In genomic region chr11:70272009-70272408, GRCh38 we compare ENCODE assay signal across 8 cellular contexts. TPM values are rescaled to one million over a fixed set of nuclear protein-coding genes. Genes with fewer than 3 reads are reported as not detected.
DNase-seq lines count a peak whose midpoint lies in the region; ATAC-seq, FAIRE-seq and TF ChIP-seq lines count a peak whose summit lies in the region.

No MANE protein-coding gene starts in this region.

- H3K4me3 Mint-ChIP-seq in HFFc6 (peak overlapping the region; percentile 95), astrocyte (ENCODE audit: unreplicated experiment) (peak overlapping the region; percentile 81), mesothelial cell of epicardium (peak overlapping the region; percentile 61)

- no peak for ATAC-seq in HG03196 (IDR thresholded peaks at IDR 0.05; ENCODE audit: unreplicated experiment)

- H3K36me3 ChIP-seq in astrocyte (ENCODE audit: insufficient read depth, low read length) (peaks cover 11% of the 10 kb centered on the region), tibial nerve (peaks cover 0 to 33% (median 0%) of the 10 kb centered on the region in 3 donors)

- H3K27ac Mint-ChIP-seq in HFFc6 (no peak overlapping the region), astrocyte (ENCODE audit: unreplicated experiment) (no peak overlapping the region), mesothelial cell of epicardium (peak overlapping the region; percentile 67)

- peaks cover 49% of the 10 kb centered on the region for H4K20me1 ChIP-seq in astrocyte (ENCODE audit: insufficient read depth, low read length)

- CTCF ChIA-PET in AG04449 (lab: Yijun Ruan, JAX), result interaction anchor here (0.8 to 1.2 kb wide), 3 partner anchors 10 to 144 kb away, joined by 3 to 5 read pairs (median 3); no protein-coding TSS in a partner anchor

- peaks cover 10% of the 10 kb centered on the region for H3K27me3 Mint-ChIP-seq in HFFc6 (ENCODE audit: insufficient read depth)
- no peaks in the 10 kb centered on the region for H3K27me3 Mint-ChIP-seq in astrocyte (ENCODE audit: low read depth, unreplicated experiment)
- H3K27me3 Mint-ChIP-seq in mesothelial cell of epicardium (ENCODE audit: low read depth), result peaks cover 14% of the 10 kb centered on the region

- H3K9me3 Mint-ChIP-seq in HFFc6 (no peaks in the 10 kb centered on the region), astrocyte (ENCODE audit: unreplicated experiment) (no peaks in the 10 kb centered on the region), mesothelial cell of epicardium (no peaks in the 10 kb centered on the region)

- peaks cover 61% of the 10 kb centered on the region for H3K79me2 ChIP-seq in astrocyte (ENCODE audit: insufficient read depth, low read length)

- H3K4me1 ChIP-seq in astrocyte (ENCODE audit: insufficient read depth, low read length), result peaks cover 6% of the 10 kb centered on the region
- H3K4me1 ChIP-seq in tibial nerve, result peaks cover 0 to 32% (median 17%) of the 10 kb centered on the region in 4 donors

- H3K27ac ChIP-seq in astrocyte (ENCODE audit: low read depth, low read length) (no peak overlapping the region), tibial nerve (no peak overlapping the region)

- peak overlapping the region; percentile 96 for H3K4me2 ChIP-seq in astrocyte (ENCODE audit: low read length)

- H3K4me1 Mint-ChIP-seq in HFFc6 (ENCODE audit: low read depth) (peaks cover 31% of the 10 kb centered on the region), astrocyte (ENCODE audit: low read depth, unreplicated experiment) (peaks cover 9% of the 10 kb centered on the region), mesothelial cell of epicardium (peaks cover 19% of the 10 kb centered on the region)

- DNase-seq in AG04449 (ENCODE audit: low read depth, low spot score), result no peak
- no peak for DNase-seq in HFFc6
- DNase-seq in astrocyte (ENCODE audit: low read depth), result no peak
- no peak for DNase-seq in mesothelial cell of epicardium (ENCODE audit: low spot score in 2 of 2, unreplicated experiment in 2 of 2)
- no peak for DNase-seq in SHP77 (lab: John Stamatoyannopoulos, UW)
- no peak for DNase-seq in NOMO-1 (lab: John Stamatoyannopoulos, UW; ENCODE audit: unreplicated experiment in 2 of 2)
- DNase-seq in tibial nerve (ENCODE audit: low spot score in 2 of 2), result no peak

- FAIRE-seq in astrocyte (lab: Jason Lieb, UNC), result no peak

- no peak for TF ChIP-seq CTCF in AG04449 (IDR thresholded peaks at IDR 0.05; ENCODE audit: insufficient read depth, low read length, missing control alignments)
- no peak for TF ChIP-seq CTCF in HFFc6 (IDR thresholded peaks at IDR 0.05)
- no peak for TF ChIP-seq CTCF in astrocyte (IDR thresholded peaks at IDR 0.05; ENCODE audit: insufficient read depth, low read depth, low read length)
- no peak for TF ChIP-seq CTCF in mesothelial cell of epicardium (IDR thresholded peaks at IDR 0.05; ENCODE audit: unreplicated experiment)
- no peak for TF ChIP-seq CTCF in tibial nerve (IDR thresholded peaks at IDR 0.05)

- 64 to 71% methylated on average over 7 of the region's 7 CpGs for WGBS in tibial nerve, 2 donors

- TF ChIP-seq EP300 in tibial nerve (IDR thresholded peaks at IDR 0.05), result no peak

- H3K36me3 Mint-ChIP-seq in HFFc6 (ENCODE audit: low read depth) (peaks cover 25% of the 10 kb centered on the region), astrocyte (ENCODE audit: low read depth, unreplicated experiment) (peaks cover 6% of the 10 kb centered on the region), mesothelial cell of epicardium (peaks cover 21% of the 10 kb centered on the region)

- POLR2A ChIA-PET in AG04449 (lab: Yijun Ruan, JAX), result no interaction called here

- TF ChIP-seq POLR2A in tibial nerve (IDR thresholded peaks at IDR 0.05), result no peak

- H3K9ac ChIP-seq in astrocyte (ENCODE audit: low read length), result peak overlapping the region; percentile 30

- H3K9me3 ChIP-seq in astrocyte (ENCODE audit: insufficient read depth, low read depth, low read length), result no peaks in the 10 kb centered on the region
- H3K9me3 ChIP-seq in tibial nerve, result no peaks in the 10 kb centered on the region

- peak overlapping the region; percentile 18; the same call in 1 of the 2 replicates for H3K4me3 ChIP-seq in AG04449 (ENCODE audit: low read depth, low read length)
- no peak overlapping the region for H3K4me3 ChIP-seq in astrocyte (ENCODE audit: insufficient read depth, low read depth, low read length)
- peak overlapping the region in 1 of 4 donors; percentile 98 for H3K4me3 ChIP-seq in tibial nerve

- H3K27me3 ChIP-seq in astrocyte (ENCODE audit: insufficient read depth, low read length) (peaks cover 2% of the 10 kb centered on the region), tibial nerve (no peaks in the 10 kb centered on the region)

- no peak overlapping the region for H2AFZ ChIP-seq in astrocyte (ENCODE audit: low read depth, low read length)

RNA-seq across cellular contexts. Expression of gene PPFIA1, which starts 1.5 kb away (rescaled TPM):
- total RNA-seq in HFFc6 (2021; fragmentation: NEBNext Ultra II Directional; extraction: Animal tissue kit (Norgen Biotek cat#: 25700)), result 10 to 100 TPM; 29.4 to 40.0 (median 32.7) TPM
- total RNA-seq in astrocyte, result 48.0 and 54.7 TPM in 2 replicates
- 58.3 to 66.8 TPM (median 59.1 TPM) in 3 replicates for total RNA-seq in mesothelial cell of epicardium
- total RNA-seq in tibial nerve, result 10 to 100 TPM; 43.7 to 82.8 (median 69.3) TPM
